In the genomic region with DNA sequence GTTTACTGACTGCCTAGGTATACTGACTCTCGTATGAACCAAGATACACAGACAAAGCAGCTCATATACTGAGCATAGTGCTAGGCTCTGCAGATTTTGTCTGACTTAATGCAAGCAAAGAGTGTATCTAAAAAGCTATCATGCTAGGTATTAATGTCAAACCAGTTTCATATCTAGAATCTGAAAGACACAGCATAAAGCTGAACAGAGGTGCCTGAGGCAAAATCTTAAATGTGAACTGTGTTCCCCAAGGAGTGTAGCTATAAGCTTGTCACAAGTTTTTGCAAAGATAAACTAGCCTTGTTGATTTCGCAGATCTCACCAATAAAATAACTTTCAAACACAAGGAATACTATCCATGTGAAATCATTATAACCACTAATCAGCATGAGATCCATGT, we compare ENCODE assay signal across 19 cellular contexts. TPM values are rescaled to one million over a fixed set of nuclear protein-coding genes. Genes with fewer than 3 reads are reported as not detected.
A peak's percentile ranks its signal among the peaks of the same experiment; 100 is the strongest.
DNase-seq lines count a peak whose midpoint lies in the region; ATAC-seq and TF ChIP-seq lines count a peak whose summit lies in the region.
"Had no signal": no experiment of that assay in that cellular context is flagged by ENCODE, and none has a peak within 500 bp of the region (broad histone marks: within the 10 kb centered on the region; RNA-seq: fewer than 3 reads in every experiment).

No MANE protein-coding gene starts in this region.

- no peaks in the 10 kb centered on the region for H3K9me3 Mint-ChIP-seq in activated T-cell treated with anti-CD3 and anti-CD28 coated beads, Interleukin-2, amount 50 U/mL, for 72 hours
- H3K9me3 Mint-ChIP-seq in activated T-cell treated with anti-CD3 and anti-CD28 coated beads, Interleukin-2, amount 50 U/mL, for 4 hours, result no peaks in the 10 kb centered on the region
- H3K9me3 Mint-ChIP-seq in chondrocyte (ENCODE audit: low read depth), result no peaks in the 10 kb centered on the region
- no peaks in the 10 kb centered on the region for H3K9me3 Mint-ChIP-seq in stimulated activated memory B cell treated with anti-CD40 and anti-IgM and Interleukin-4, amounts not matched to agents 10 μg/mL and 1 μg/mL and 100 μg/mL, for 72 hours
- H3K9me3 Mint-ChIP-seq: CD14-positive monocyte, neural progenitor cell had no signal

- H3K27me3 ChIP-seq in prostate gland (replicated peaks; ENCODE audit: insufficient read depth), result no peaks in the 10 kb centered on the region
- H3K27me3 ChIP-seq: colonic mucosa, neural progenitor cell, tibial nerve had no signal

- peak overlapping the region; percentile 56 to 83 for H3K4me3 Mint-ChIP-seq in activated T-cell treated with anti-CD3 and anti-CD28 coated beads, Interleukin-2, amount 50 U/mL, for 72 hours
- no peak overlapping the region for H3K4me3 Mint-ChIP-seq in activated T-cell treated with anti-CD3 and anti-CD28 coated beads, Interleukin-2, amount 50 U/mL, for 4 hours
- H3K4me3 Mint-ChIP-seq in chondrocyte (ENCODE audit: unreplicated experiment), result no peak overlapping the region
- no peak overlapping the region for H3K4me3 Mint-ChIP-seq in stimulated activated memory B cell treated with anti-CD40 and anti-IgM and Interleukin-4, amounts not matched to agents 10 μg/mL and 1 μg/mL and 100 μg/mL, for 72 hours
- H3K4me3 Mint-ChIP-seq: CD14-positive monocyte, neural progenitor cell had no signal

- no peaks in the 10 kb centered on the region for H3K27me3 Mint-ChIP-seq in activated T-cell treated with anti-CD3 and anti-CD28 coated beads, Interleukin-2, amount 50 U/mL, for 72 hours (ENCODE audit: low read depth)
- H3K27me3 Mint-ChIP-seq in activated T-cell treated with anti-CD3 and anti-CD28 coated beads, Interleukin-2, amount 50 U/mL, for 4 hours (ENCODE audit: low read depth), result no peaks in the 10 kb centered on the region
- no peaks in the 10 kb centered on the region for H3K27me3 Mint-ChIP-seq in chondrocyte (ENCODE audit: low read depth)
- no peaks in the 10 kb centered on the region for H3K27me3 Mint-ChIP-seq in stimulated activated memory B cell treated with anti-CD40 and anti-IgM and Interleukin-4, amounts not matched to agents 10 μg/mL and 1 μg/mL and 100 μg/mL, for 72 hours

- no peak overlapping the region for H3K27ac ChIP-seq in prostate gland
- H3K27ac ChIP-seq: colonic mucosa, neural progenitor cell, tibial nerve had no signal

- no peaks in the 10 kb centered on the region for H3K4me1 ChIP-seq in prostate gland (replicated peaks)
- H3K4me1 ChIP-seq: neural progenitor cell had no signal

- no peaks in the 10 kb centered on the region for H3K36me3 ChIP-seq in prostate gland
- H3K36me3 ChIP-seq: colonic mucosa, neural progenitor cell, tibial nerve had no signal

- ATAC-seq in activated T-cell treated with anti-CD3 and anti-CD28 coated beads, Interleukin-2, amount 50 U/mL, for 72 hours (replicated peaks in 1 of 2), result no peak
- ATAC-seq in activated T-cell treated with anti-CD3 and anti-CD28 coated beads, Interleukin-2, amount 50 U/mL, for 4 hours, result no peak
- ATAC-seq in stimulated activated memory B cell treated with anti-CD40 and anti-IgM and Interleukin-4, amounts not matched to agents 10 μg/mL and 1 μg/mL and 100 μg/mL, for 72 hours, result no peak
- ATAC-seq in GM18858 (IDR thresholded peaks at IDR 0.05; ENCODE audit: unreplicated experiment), result no peak

- intact Hi-C loops in prostate gland (cut with DNase I), result no loop called here

- no peak overlapping the region for H3K4me3 ChIP-seq in prostate gland
- H3K4me3 ChIP-seq: colonic mucosa, neural progenitor cell, tibial nerve had no signal

- WGBS in prostate gland, result 80% methylated on average over 2 of the region's 2 CpGs

- TF ChIP-seq CTCF in chondrocyte (IDR thresholded peaks at IDR 0.05), result no peak
- no peak for TF ChIP-seq CTCF in prostate gland (IDR thresholded peaks at IDR 0.05)

- no peak for DNase-seq in activated T-cell treated with anti-CD3 and anti-CD28 coated beads, Interleukin-2, amount 50 U/mL, for 72 hours
- no peak for DNase-seq in activated T-cell treated with anti-CD3 and anti-CD28 coated beads, Interleukin-2, amount 50 U/mL, for 4 hours
- peak; percentile 27 for DNase-seq in OCI-M1 (lab: John Stamatoyannopoulos, UW)
- no peak for DNase-seq in chondrocyte (ENCODE audit: low spot score)
- DNase-seq in prostate gland (ENCODE audit: low spot score), result no peak
- no peak for DNase-seq in SIG-M5 treated with dmso at 0.1 percent for 504 hours (lab: John Stamatoyannopoulos, UW; ENCODE audit: unreplicated experiment)
- DNase-seq: activated effector memory CD4-positive, alpha-beta T cell treated with anti-CD3 and anti-CD28 coated beads, Interleukin-2, amount 50 U/mL, for 16 hours; colonic mucosa; DND-41; left cardiac atrium; midbrain; MV-4-11; NCI-H2029 treated with DMSO at 0.1 percent for 48 hours; stimulated activated CD4-positive, alpha-beta T cell treated with anti-CD3 and anti-CD28 coated beads, Interleukin-12 subunit alpha, Interleukin-12 subunit beta, amount 100 ng/mL, for 4 hours had no signal

- H3K9me3 ChIP-seq in prostate gland, result no peaks in the 10 kb centered on the region
- H3K9me3 ChIP-seq: colonic mucosa, tibial nerve had no signal

- no peaks in the 10 kb centered on the region for H3K36me3 Mint-ChIP-seq in activated T-cell treated with anti-CD3 and anti-CD28 coated beads, Interleukin-2, amount 50 U/mL, for 72 hours (ENCODE audit: insufficient read depth in 2 of 2)
- H3K36me3 Mint-ChIP-seq in activated T-cell treated with anti-CD3 and anti-CD28 coated beads, Interleukin-2, amount 50 U/mL, for 4 hours (ENCODE audit: insufficient read depth), result peaks cover 3% of the 10 kb centered on the region
- no peaks in the 10 kb centered on the region for H3K36me3 Mint-ChIP-seq in chondrocyte (ENCODE audit: low read depth)
- no peaks in the 10 kb centered on the region for H3K36me3 Mint-ChIP-seq in stimulated activated memory B cell treated with anti-CD40 and anti-IgM and Interleukin-4, amounts not matched to agents 10 μg/mL and 1 μg/mL and 100 μg/mL, for 72 hours
- H3K36me3 Mint-ChIP-seq: neural progenitor cell had no signal

- TF ChIP-seq POLR2A in prostate gland (IDR thresholded peaks at IDR 0.05), result no peak

- H3K4me1 Mint-ChIP-seq in activated T-cell treated with anti-CD3 and anti-CD28 coated beads, Interleukin-2, amount 50 U/mL, for 72 hours (ENCODE audit: low read depth), result peaks cover 68% of the 10 kb centered on the region
- H3K4me1 Mint-ChIP-seq in activated T-cell treated with anti-CD3 and anti-CD28 coated beads, Interleukin-2, amount 50 U/mL, for 4 hours (ENCODE audit: low read depth), result peaks cover 75% of the 10 kb centered on the region
- peaks cover 50% of the 10 kb centered on the region for H3K4me1 Mint-ChIP-seq in chondrocyte (ENCODE audit: low read depth)
- peaks cover 53% of the 10 kb centered on the region for H3K4me1 Mint-ChIP-seq in stimulated activated memory B cell treated with anti-CD40 and anti-IgM and Interleukin-4, amounts not matched to agents 10 μg/mL and 1 μg/mL and 100 μg/mL, for 72 hours

- peak overlapping the region; percentile 99 for H3K27ac Mint-ChIP-seq in activated T-cell treated with anti-CD3 and anti-CD28 coated beads, Interleukin-2, amount 50 U/mL, for 72 hours
- H3K27ac Mint-ChIP-seq in chondrocyte (ENCODE audit: unreplicated experiment), result peak overlapping the region; percentile 67
- H3K27ac Mint-ChIP-seq in stimulated activated memory B cell treated with anti-CD40 and anti-IgM and Interleukin-4, amounts not matched to agents 10 μg/mL and 1 μg/mL and 100 μg/mL, for 72 hours, result peak overlapping the region; percentile 20
- H3K27ac Mint-ChIP-seq: neural progenitor cell had no signal

RNA-seq across cellular contexts. Expression of gene JAK1, which starts 18.1 kb away (rescaled TPM):
- 100 to 1,000 TPM; 169 to 185 TPM for total RNA-seq in activated T-cell treated with anti-CD3 and anti-CD28 coated beads, Interleukin-2, amount 50 U/mL, for 72 hours
- 10 to 100 TPM; 70.3 to 87.5 (median 85.1) TPM for total RNA-seq in activated T-cell treated with anti-CD3 and anti-CD28 coated beads, Interleukin-2, amount 50 U/mL, for 4 hours
- total RNA-seq in chondrocyte (105 to 112 TPM (median 110 TPM) in 3 replicates), prostate gland (100 to 1,000 TPM in 1 of 2 donors, 10 to 100 TPM in 1; 66.3 to 115 TPM)

Comparison
In these comparisons a context has a peak if more than half of its experiments do, and no peak if none do; other contexts are left out.
1. H3K4me3 Mint-ChIP-seq: peak in activated T-cell treated with anti-CD3 and anti-CD28 coated beads, Interleukin-2, amount 50 U/mL, for 72 hours (2 of 2); none in activated T-cell treated with anti-CD3 and anti-CD28 coated beads, Interleukin-2, amount 50 U/mL, for 4 hours (single experiment), chondrocyte (single experiment) and stimulated activated memory B cell treated with anti-CD40 and anti-IgM and Interleukin-4, amounts not matched to agents 10 μg/mL and 1 μg/mL and 100 μg/mL, for 72 hours (single experiment).
2. H3K27ac Mint-ChIP-seq: peak in every context shown above with its lines; median percentile 99 in activated T-cell treated with anti-CD3 and anti-CD28 coated beads, Interleukin-2, amount 50 U/mL, for 72 hours; 67 in chondrocyte; 20 in stimulated activated memory B cell treated with anti-CD40 and anti-IgM and Interleukin-4, amounts not matched to agents 10 μg/mL and 1 μg/mL and 100 μg/mL, for 72 hours.